ENCODE assay signal across 8 cellular contexts in genomic region chr20:34705383-34706021, GRCh38. TPM values are rescaled to one million over a fixed set of nuclear protein-coding genes. Genes with fewer than 3 reads are reported as not detected.
DNase-seq lines count a peak whose midpoint lies in the region; ATAC-seq and TF ChIP-seq lines count a peak whose summit lies in the region.

No MANE protein-coding gene starts in this region.

- no peaks in the 10 kb centered on the region for H4K20me1 ChIP-seq in MM.1S (ENCODE audit: insufficient read depth, low read length)
- no peaks in the 10 kb centered on the region for H4K20me1 ChIP-seq in mammary epithelial cell (ENCODE audit: insufficient read depth, low read length)

- ATAC-seq in left colon (peak; percentile 41), GM19467 (IDR thresholded peaks at IDR 0.05; ENCODE audit: unreplicated experiment) (no peak)

- peak overlapping the region; percentile 89; the same call in 1 of the 2 replicates for H3K4me3 ChIP-seq in MM.1S (ENCODE audit: low read length)
- no peak overlapping the region for H3K4me3 ChIP-seq in mammary epithelial cell (replicated peaks in 1 of 3; ENCODE audit: insufficient read depth in 1 of 3, low read depth in 2 of 3, low read length in 3 of 3)
- peak overlapping the region in 2 of 3 donors; percentile 77 to 99 for H3K4me3 ChIP-seq in thyroid gland (replicated peaks in 1 of 3)

- peak in 1 of 2 donors; percentile 43 for TF ChIP-seq POLR2A in thyroid gland (IDR thresholded peaks at IDR 0.05)

- H3K9ac ChIP-seq in MM.1S (ENCODE audit: low read length) (peak overlapping the region; percentile 83; the same call in 1 of the 2 replicates), mammary epithelial cell (ENCODE audit: insufficient read depth, low read length) (no peak overlapping the region)

- H2AFZ ChIP-seq in MM.1S (ENCODE audit: low read length) (no peak overlapping the region), mammary epithelial cell (ENCODE audit: low read depth, low read length) (peak overlapping the region; percentile 10)

- peak overlapping the region; percentile 100; the same call in 1 of the 2 replicates for H3K4me2 ChIP-seq in MM.1S (ENCODE audit: low read depth, low read length)
- H3K4me2 ChIP-seq in mammary epithelial cell (ENCODE audit: insufficient read depth, low read depth, low read length) = no peak overlapping the region

- H3K4me1 ChIP-seq in MM.1S (ENCODE audit: low read length) = peaks cover 8% of the 10 kb centered on the region; the same call in 1 of the 2 replicates
- H3K4me1 ChIP-seq in mammary epithelial cell (ENCODE audit: insufficient read depth, low read length) = peaks cover 42% of the 10 kb centered on the region
- peaks cover 27 to 41% of the 10 kb centered on the region in 2 donors for H3K4me1 ChIP-seq in thyroid gland

- peaks cover 16% of the 10 kb centered on the region; the same call in 1 of the 2 replicates for H3F3A ChIP-seq in MM.1S (ENCODE audit: insufficient read depth, low read length)

- in situ Hi-C loops in mammary epithelial cell (cut with MboI; ENCODE audit: low sequenced_read_pairs in 2 of 2) = loop anchor here in 1 of 2 donors (10.0 kb wide), 1 partner anchor 131 kb away; no protein-coding TSS in a partner anchor

- no peaks in the 10 kb centered on the region for H3K9me3 ChIP-seq in MM.1S (replicated peaks; ENCODE audit: insufficient read depth, low read length)
- H3K9me3 ChIP-seq in mammary epithelial cell (replicated peaks; ENCODE audit: insufficient read depth, low read length) = no peaks in the 10 kb centered on the region
- no peaks in the 10 kb centered on the region for H3K9me3 ChIP-seq in thyroid gland

- dilution Hi-C loops in mammary epithelial cell (cut with HindIII; ENCODE audit: low sequenced_read_pairs) = no loop called here

- no peaks in the 10 kb centered on the region for H3K36me3 ChIP-seq in MM.1S (replicated peaks; ENCODE audit: insufficient read depth, low read length)
- H3K36me3 ChIP-seq in mammary epithelial cell (ENCODE audit: insufficient read depth, low read length) = no peaks in the 10 kb centered on the region
- H3K36me3 ChIP-seq in thyroid gland = no peaks in the 10 kb centered on the region

- WGBS in mammary epithelial cell (ENCODE audit: low coverage, missing lambda C conversion rate) = 0% methylated on average over 1 of the region's 4 CpGs
- 25 to 28% methylated on average over 4 of the region's 4 CpGs for WGBS in thyroid gland, 2 donors

- DNase-seq in NCI-H2029 (lab: John Stamatoyannopoulos, UW) = peak; percentile 54
- DNase-seq in NCI-H2029 treated with DMSO at 0.1 percent for 48 hours (lab: John Stamatoyannopoulos, UW) = no peak
- no peak for DNase-seq in MM.1S
- peak; percentile 73 for DNase-seq in mammary epithelial cell
- peak; percentile 62 to 83 for DNase-seq in left colon
- DNase-seq in thyroid gland = peak; percentile 50 to 62
- DNase-seq in cerebellum (ENCODE audit: low spot score) = no peak

- H3K79me2 ChIP-seq in MM.1S (ENCODE audit: low read length) (no peaks in the 10 kb centered on the region; the same call in 1 of the 2 replicates), mammary epithelial cell (ENCODE audit: insufficient read depth, low read length) (no peaks in the 10 kb centered on the region)

- H3K27me3 ChIP-seq in MM.1S (replicated peaks; ENCODE audit: insufficient read depth, low read length) = no peaks in the 10 kb centered on the region
- no peaks in the 10 kb centered on the region for H3K27me3 ChIP-seq in mammary epithelial cell (ENCODE audit: insufficient read depth, low read length)
- H3K27me3 ChIP-seq in thyroid gland = no peaks in the 10 kb centered on the region

- intact Hi-C loops in mammary epithelial cell (cut with micrococcal nuclease) (loop anchor here (1.0 to 5.0 kb wide), 5 partner anchors 43 to 513 kb away; no protein-coding TSS in a partner anchor), left colon (cut with DNase I, micrococcal nuclease) (no loop called here), thyroid gland (cut with DNase I) (loop anchor here (5.0 kb wide), 1 partner anchor 143 kb away; no protein-coding TSS in a partner anchor)

- no TSS peak for BruUV-seq in mammary epithelial cell (replicated peaks; lab: Mats Ljungman, UMichigan)

- TF ChIP-seq CTCF in MM.1S (IDR thresholded peaks at IDR 0.05; ENCODE audit: low read length) = peak; percentile 18; the same call in 1 of the 2 replicates
- TF ChIP-seq CTCF in mammary epithelial cell (conservative IDR thresholded peaks at IDR 0.05 in 1 of 2, IDR thresholded peaks at IDR 0.05 in 1 of 2; ENCODE audit: extremely low read depth in 1 of 2, insufficient read depth in 1 of 2, low read depth in 1 of 2, low read length in 2 of 2) = peak in 1 of 2 donors; percentile 45
- TF ChIP-seq CTCF in thyroid gland (IDR thresholded peaks at IDR 0.05) = peak in 3 of 6 experiments; percentile 14 to 32 (median 21)

- CTCF ChIA-PET in mammary epithelial cell (lab: Charles Lee; ENCODE audit: low non-redundant PET) = interaction anchor here (0.7 to 1.0 kb wide), 2 partner anchors 64 to 126 kb away, joined by 4 read pairs; no protein-coding TSS in a partner anchor

- H3K27ac ChIP-seq in MM.1S (ENCODE audit: low read length) = no peak overlapping the region
- H3K27ac ChIP-seq in mammary epithelial cell (ENCODE audit: insufficient read depth, low read depth, low read length) = no peak overlapping the region
- H3K27ac ChIP-seq in thyroid gland = peak overlapping the region; percentile 98 to 100 (median 100)

- H3K9me2 ChIP-seq in MM.1S (replicated peaks; ENCODE audit: insufficient read depth, low read length) = no peaks in the 10 kb centered on the region

RNA-seq across cellular contexts. Expression of gene TP53INP2, which starts 1.4 kb away (rescaled TPM):
- 1 to 10 TPM; 2.5 to 4.4 TPM for total RNA-seq in mammary epithelial cell
- polyA plus RNA-seq in mammary epithelial cell = 1.2 TPM
- 3.9 TPM for polyA minus RNA-seq in mammary epithelial cell
- total RNA-seq in left colon = 100 to 1,000 TPM in 1 of 2 donors, 10 to 100 TPM in 1; 72.9 to 111 TPM
- total RNA-seq in thyroid gland = 10 to 100 TPM; 21.9 to 39.7 (median 31.2) TPM
- 5.6 TPM for total RNA-seq in cerebellum

RNA-seq across cellular contexts. Expression of gene PIGU, which starts 28.6 kb away (rescaled TPM):
- total RNA-seq in mammary epithelial cell = 10 to 100 TPM; 10.5 to 15.2 TPM
- 37.6 TPM for polyA plus RNA-seq in mammary epithelial cell
- polyA minus RNA-seq in mammary epithelial cell = 29.6 TPM
- total RNA-seq in left colon = 10 to 100 TPM; 20.7 to 26.4 TPM
- 10 to 100 TPM; 12.1 to 25.8 (median 18.0) TPM for total RNA-seq in thyroid gland
- 29.4 TPM for total RNA-seq in cerebellum

Comparison
In these comparisons a context has a peak if more than half of its experiments do, and no peak if none do; other contexts are left out.
1. DNase-seq: peak in NCI-H2029 (single experiment), mammary epithelial cell (single experiment), left colon (2 of 2) and thyroid gland (2 of 2); none in NCI-H2029 treated with DMSO at 0.1 percent for 48 hours (single experiment), MM.1S (single experiment) and cerebellum (single experiment).
2. H3K27ac ChIP-seq: peak in thyroid gland (3 of 3); none in MM.1S (single experiment) and mammary epithelial cell (single experiment).
3. H3K4me3 ChIP-seq: peak in MM.1S (single experiment) and thyroid gland (2 of 3); none in mammary epithelial cell (0 of 3).
4. intact Hi-C loops: an anchor here in mammary epithelial cell (1.0 to 5.0 kb wide) and thyroid gland (5.0 kb wide); none called in left colon.